2 cellular contexts compared by ENCODE assay signal in the genomic region with DNA sequence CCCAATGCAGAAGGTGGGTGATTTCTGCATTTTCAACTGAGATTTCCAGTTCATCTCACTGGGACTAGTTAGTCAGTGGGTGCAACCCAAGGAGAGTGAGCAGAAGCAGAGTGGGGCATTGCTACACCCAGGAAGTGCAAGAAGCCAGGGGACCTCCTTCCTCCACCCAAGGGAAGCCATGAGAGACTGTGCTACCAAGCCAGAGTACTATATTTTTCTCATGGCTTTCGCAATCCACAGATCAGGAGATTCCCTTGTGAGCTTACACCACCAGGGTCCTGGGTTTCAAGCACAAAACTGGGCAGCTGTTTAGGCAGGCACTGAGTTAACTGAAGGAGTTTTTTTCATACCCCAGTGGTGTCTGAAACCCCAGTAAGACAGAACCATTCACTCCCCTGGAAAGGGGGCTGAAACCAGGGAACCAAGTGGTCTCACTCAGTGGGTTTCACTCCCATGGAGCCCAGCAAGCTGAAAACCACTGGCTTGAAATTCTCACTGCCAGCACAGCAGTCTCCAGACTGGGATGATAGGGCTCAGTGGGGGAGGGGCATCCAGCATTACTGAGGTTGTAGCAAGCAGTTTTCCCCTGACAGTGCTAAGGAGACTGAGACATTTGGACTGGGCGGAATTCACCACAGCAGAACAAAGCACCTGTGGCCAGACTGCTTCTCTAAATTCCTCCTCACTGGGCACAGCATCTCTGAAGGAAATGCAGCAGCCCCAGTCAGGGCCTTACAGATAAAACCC.
TF ChIP-seq lines count a peak whose summit lies in the region.

No MANE protein-coding gene starts in this region.

TF ChIP-seq in GM23338, 12 proteins besides CTCF, POLR2A, EP300 and RAD21 (continues in another document):
- TF ChIP-seq POLR2AphosphoS5 (IDR thresholded peaks at IDR 0.05; ENCODE audit: low read depth) (no peak), CREB1 (CRISPR knock-in tag; IDR thresholded peaks at IDR 0.05; ENCODE audit: low read depth) (no peak), ZNF114 (CRISPR knock-in tag; IDR thresholded peaks at IDR 0.05) (no peak), EZH2phosphoT487 (IDR thresholded peaks at IDR 0.05; ENCODE audit: unreplicated experiment) (no peak), JUNB (IDR thresholded peaks at IDR 0.05; ENCODE audit: unreplicated experiment) (no peak), EZH2 (IDR thresholded peaks at IDR 0.05; ENCODE audit: low read depth, unreplicated experiment) (no peak)
- TF ChIP-seq, protein P1, sequence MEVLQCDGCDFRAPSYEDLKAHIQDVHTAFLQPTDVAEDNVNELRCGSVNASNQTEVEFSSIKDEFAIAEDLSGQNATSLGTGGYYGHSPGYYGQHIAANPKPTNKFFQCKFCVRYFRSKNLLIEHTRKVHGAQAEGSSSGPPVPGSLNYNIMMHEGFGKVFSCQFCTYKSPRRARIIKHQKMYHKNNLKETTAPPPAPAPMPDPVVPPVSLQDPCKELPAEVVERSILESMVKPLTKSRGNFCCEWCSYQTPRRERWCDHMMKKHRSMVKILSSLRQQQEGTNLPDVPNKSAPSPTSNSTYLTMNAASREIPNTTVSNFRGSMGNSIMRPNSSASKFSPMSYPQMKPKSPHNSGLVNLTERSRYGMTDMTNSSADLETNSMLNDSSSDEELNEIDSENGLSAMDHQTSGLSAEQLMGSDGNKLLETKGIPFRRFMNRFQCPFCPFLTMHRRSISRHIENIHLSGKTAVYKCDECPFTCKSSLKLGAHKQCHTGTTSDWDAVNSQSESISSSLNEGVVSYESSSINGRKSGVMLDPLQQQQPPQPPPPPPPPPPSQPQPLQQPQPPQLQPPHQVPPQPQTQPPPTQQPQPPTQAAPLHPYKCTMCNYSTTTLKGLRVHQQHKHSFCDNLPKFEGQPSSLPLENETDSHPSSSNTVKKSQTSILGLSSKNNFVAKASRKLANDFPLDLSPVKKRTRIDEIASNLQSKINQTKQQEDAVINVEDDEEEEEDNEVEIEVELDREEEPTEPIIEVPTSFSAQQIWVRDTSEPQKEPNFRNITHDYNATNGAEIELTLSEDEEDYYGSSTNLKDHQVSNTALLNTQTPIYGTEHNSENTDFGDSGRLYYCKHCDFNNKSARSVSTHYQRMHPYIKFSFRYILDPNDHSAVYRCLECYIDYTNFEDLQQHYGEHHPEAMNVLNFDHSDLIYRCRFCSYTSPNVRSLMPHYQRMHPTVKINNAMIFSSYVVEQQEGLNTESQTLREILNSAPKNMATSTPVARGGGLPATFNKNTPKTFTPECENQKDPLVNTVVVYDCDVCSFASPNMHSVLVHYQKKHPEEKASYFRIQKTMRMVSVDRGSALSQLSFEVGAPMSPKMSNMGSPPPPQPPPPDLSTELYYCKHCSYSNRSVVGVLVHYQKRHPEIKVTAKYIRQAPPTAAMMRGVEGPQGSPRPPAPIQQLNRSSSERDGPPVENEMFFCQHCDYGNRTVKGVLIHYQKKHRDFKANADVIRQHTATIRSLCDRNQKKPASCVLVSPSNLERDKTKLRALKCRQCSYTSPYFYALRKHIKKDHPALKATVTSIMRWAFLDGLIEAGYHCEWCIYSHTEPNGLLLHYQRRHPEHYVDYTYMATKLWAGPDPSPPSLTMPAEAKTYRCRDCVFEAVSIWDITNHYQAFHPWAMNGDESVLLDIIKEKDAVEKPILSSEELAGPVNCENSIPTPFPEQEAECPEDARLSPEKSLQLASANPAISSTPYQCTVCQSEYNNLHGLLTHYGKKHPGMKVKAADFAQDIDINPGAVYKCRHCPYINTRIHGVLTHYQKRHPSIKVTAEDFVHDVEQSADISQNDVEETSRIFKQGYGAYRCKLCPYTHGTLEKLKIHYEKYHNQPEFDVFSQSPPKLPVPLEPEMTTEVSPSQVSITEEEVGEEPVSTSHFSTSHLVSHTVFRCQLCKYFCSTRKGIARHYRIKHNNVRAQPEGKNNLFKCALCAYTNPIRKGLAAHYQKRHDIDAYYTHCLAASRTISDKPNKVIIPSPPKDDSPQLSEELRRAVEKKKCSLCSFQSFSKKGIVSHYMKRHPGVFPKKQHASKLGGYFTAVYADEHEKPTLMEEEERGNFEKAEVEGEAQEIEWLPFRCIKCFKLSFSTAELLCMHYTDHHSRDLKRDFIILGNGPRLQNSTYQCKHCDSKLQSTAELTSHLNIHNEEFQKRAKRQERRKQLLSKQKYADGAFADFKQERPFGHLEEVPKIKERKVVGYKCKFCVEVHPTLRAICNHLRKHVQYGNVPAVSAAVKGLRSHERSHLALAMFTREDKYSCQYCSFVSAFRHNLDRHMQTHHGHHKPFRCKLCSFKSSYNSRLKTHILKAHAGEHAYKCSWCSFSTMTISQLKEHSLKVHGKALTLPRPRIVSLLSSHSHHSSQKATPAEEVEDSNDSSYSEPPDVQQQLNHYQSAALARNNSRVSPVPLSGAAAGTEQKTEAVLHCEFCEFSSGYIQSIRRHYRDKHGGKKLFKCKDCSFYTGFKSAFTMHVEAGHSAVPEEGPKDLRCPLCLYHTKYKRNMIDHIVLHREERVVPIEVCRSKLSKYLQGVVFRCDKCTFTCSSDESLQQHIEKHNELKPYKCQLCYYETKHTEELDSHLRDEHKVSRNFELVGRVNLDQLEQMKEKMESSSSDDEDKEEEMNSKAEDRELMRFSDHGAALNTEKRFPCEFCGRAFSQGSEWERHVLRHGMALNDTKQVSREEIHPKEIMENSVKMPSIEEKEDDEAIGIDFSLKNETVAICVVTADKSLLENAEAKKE (CRISPR knock-in tag; IDR thresholded peaks at IDR 0.05): no peak
- TF ChIP-seq, protein P2, sequence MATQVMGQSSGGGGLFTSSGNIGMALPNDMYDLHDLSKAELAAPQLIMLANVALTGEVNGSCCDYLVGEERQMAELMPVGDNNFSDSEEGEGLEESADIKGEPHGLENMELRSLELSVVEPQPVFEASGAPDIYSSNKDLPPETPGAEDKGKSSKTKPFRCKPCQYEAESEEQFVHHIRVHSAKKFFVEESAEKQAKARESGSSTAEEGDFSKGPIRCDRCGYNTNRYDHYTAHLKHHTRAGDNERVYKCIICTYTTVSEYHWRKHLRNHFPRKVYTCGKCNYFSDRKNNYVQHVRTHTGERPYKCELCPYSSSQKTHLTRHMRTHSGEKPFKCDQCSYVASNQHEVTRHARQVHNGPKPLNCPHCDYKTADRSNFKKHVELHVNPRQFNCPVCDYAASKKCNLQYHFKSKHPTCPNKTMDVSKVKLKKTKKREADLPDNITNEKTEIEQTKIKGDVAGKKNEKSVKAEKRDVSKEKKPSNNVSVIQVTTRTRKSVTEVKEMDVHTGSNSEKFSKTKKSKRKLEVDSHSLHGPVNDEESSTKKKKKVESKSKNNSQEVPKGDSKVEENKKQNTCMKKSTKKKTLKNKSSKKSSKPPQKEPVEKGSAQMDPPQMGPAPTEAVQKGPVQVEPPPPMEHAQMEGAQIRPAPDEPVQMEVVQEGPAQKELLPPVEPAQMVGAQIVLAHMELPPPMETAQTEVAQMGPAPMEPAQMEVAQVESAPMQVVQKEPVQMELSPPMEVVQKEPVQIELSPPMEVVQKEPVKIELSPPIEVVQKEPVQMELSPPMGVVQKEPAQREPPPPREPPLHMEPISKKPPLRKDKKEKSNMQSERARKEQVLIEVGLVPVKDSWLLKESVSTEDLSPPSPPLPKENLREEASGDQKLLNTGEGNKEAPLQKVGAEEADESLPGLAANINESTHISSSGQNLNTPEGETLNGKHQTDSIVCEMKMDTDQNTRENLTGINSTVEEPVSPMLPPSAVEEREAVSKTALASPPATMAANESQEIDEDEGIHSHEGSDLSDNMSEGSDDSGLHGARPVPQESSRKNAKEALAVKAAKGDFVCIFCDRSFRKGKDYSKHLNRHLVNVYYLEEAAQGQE (IDR thresholded peaks at IDR 0.05; ENCODE audit: unreplicated experiment): no peak

TF ChIP-seq in H1, 55 proteins besides CTCF, POLR2A, EP300 and RAD21:
- no peak for TF ChIP-seq FOSL1 (IDR thresholded peaks at IDR 0.05; ENCODE audit: insufficient read depth, low read depth, low read length)
- no peak for TF ChIP-seq YY1 (IDR thresholded peaks at IDR 0.05; ENCODE audit: low read depth, low read length)
- no peak for TF ChIP-seq SP2 (IDR thresholded peaks at IDR 0.05; ENCODE audit: low read length)
- TF ChIP-seq RXRA (IDR thresholded peaks at IDR 0.05; ENCODE audit: insufficient read depth, low read depth, low read length): no peak
- TF ChIP-seq GABPA (IDR thresholded peaks at IDR 0.05; ENCODE audit: borderline replicate concordance, insufficient read depth, low read length): no peak
- no peak for TF ChIP-seq JUN (IDR thresholded peaks at IDR 0.05; ENCODE audit: low read depth, low read length)
- TF ChIP-seq SRF (IDR thresholded peaks at IDR 0.05; ENCODE audit: low read depth, low read length): no peak
- no peak for TF ChIP-seq MAFK (IDR thresholded peaks at IDR 0.05; ENCODE audit: low read depth, low read length)
- TF ChIP-seq SIX5 (IDR thresholded peaks at IDR 0.05; ENCODE audit: low read depth, low read length): no peak
- TF ChIP-seq BRCA1 (IDR thresholded peaks at IDR 0.05; ENCODE audit: low read depth, low read length): no peak
- no peak for TF ChIP-seq EGR1 (IDR thresholded peaks at IDR 0.05; ENCODE audit: borderline replicate concordance, low read depth, low read length)
- TF ChIP-seq POU5F1 (IDR thresholded peaks at IDR 0.05; ENCODE audit: low read depth, low read length): no peak
- TF ChIP-seq JUND (IDR thresholded peaks at IDR 0.05; ENCODE audit: low read length): no peak
- TF ChIP-seq, protein P3, sequence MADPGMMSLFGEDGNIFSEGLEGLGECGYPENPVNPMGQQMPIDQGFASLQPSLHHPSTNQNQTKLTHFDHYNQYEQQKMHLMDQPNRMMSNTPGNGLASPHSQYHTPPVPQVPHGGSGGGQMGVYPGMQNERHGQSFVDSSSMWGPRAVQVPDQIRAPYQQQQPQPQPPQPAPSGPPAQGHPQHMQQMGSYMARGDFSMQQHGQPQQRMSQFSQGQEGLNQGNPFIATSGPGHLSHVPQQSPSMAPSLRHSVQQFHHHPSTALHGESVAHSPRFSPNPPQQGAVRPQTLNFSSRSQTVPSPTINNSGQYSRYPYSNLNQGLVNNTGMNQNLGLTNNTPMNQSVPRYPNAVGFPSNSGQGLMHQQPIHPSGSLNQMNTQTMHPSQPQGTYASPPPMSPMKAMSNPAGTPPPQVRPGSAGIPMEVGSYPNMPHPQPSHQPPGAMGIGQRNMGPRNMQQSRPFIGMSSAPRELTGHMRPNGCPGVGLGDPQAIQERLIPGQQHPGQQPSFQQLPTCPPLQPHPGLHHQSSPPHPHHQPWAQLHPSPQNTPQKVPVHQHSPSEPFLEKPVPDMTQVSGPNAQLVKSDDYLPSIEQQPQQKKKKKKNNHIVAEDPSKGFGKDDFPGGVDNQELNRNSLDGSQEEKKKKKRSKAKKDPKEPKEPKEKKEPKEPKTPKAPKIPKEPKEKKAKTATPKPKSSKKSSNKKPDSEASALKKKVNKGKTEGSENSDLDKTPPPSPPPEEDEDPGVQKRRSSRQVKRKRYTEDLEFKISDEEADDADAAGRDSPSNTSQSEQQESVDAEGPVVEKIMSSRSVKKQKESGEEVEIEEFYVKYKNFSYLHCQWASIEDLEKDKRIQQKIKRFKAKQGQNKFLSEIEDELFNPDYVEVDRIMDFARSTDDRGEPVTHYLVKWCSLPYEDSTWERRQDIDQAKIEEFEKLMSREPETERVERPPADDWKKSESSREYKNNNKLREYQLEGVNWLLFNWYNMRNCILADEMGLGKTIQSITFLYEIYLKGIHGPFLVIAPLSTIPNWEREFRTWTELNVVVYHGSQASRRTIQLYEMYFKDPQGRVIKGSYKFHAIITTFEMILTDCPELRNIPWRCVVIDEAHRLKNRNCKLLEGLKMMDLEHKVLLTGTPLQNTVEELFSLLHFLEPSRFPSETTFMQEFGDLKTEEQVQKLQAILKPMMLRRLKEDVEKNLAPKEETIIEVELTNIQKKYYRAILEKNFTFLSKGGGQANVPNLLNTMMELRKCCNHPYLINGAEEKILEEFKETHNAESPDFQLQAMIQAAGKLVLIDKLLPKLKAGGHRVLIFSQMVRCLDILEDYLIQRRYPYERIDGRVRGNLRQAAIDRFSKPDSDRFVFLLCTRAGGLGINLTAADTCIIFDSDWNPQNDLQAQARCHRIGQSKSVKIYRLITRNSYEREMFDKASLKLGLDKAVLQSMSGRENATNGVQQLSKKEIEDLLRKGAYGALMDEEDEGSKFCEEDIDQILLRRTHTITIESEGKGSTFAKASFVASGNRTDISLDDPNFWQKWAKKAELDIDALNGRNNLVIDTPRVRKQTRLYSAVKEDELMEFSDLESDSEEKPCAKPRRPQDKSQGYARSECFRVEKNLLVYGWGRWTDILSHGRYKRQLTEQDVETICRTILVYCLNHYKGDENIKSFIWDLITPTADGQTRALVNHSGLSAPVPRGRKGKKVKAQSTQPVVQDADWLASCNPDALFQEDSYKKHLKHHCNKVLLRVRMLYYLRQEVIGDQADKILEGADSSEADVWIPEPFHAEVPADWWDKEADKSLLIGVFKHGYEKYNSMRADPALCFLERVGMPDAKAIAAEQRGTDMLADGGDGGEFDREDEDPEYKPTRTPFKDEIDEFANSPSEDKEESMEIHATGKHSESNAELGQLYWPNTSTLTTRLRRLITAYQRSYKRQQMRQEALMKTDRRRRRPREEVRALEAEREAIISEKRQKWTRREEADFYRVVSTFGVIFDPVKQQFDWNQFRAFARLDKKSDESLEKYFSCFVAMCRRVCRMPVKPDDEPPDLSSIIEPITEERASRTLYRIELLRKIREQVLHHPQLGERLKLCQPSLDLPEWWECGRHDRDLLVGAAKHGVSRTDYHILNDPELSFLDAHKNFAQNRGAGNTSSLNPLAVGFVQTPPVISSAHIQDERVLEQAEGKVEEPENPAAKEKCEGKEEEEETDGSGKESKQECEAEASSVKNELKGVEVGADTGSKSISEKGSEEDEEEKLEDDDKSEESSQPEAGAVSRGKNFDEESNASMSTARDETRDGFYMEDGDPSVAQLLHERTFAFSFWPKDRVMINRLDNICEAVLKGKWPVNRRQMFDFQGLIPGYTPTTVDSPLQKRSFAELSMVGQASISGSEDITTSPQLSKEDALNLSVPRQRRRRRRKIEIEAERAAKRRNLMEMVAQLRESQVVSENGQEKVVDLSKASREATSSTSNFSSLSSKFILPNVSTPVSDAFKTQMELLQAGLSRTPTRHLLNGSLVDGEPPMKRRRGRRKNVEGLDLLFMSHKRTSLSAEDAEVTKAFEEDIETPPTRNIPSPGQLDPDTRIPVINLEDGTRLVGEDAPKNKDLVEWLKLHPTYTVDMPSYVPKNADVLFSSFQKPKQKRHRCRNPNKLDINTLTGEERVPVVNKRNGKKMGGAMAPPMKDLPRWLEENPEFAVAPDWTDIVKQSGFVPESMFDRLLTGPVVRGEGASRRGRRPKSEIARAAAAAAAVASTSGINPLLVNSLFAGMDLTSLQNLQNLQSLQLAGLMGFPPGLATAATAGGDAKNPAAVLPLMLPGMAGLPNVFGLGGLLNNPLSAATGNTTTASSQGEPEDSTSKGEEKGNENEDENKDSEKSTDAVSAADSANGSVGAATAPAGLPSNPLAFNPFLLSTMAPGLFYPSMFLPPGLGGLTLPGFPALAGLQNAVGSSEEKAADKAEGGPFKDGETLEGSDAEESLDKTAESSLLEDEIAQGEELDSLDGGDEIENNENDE (IDR thresholded peaks at IDR 0.05; ENCODE audit: insufficient replicate concordance, low read length): no peak
- TF ChIP-seq HDAC2 (IDR thresholded peaks at IDR 0.05; ENCODE audit: borderline replicate concordance in 1 of 2, low read depth in 2 of 2, low read length in 2 of 2): no peak
- TF ChIP-seq, protein P4, sequence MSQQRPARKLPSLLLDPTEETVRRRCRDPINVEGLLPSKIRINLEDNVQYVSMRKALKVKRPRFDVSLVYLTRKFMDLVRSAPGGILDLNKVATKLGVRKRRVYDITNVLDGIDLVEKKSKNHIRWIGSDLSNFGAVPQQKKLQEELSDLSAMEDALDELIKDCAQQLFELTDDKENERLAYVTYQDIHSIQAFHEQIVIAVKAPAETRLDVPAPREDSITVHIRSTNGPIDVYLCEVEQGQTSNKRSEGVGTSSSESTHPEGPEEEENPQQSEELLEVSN (IDR thresholded peaks at IDR 0.05): no peak
- TF ChIP-seq, protein P5, sequence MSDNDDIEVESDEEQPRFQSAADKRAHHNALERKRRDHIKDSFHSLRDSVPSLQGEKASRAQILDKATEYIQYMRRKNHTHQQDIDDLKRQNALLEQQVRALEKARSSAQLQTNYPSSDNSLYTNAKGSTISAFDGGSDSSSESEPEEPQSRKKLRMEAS (IDR thresholded peaks at IDR 0.05): no peak
- TF ChIP-seq NANOG (IDR thresholded peaks at IDR 0.05; ENCODE audit: insufficient read depth, low read depth, low read length, poor library complexity, severe bottlenecking): no peak
- no peak for TF ChIP-seq SIRT6 (IDR thresholded peaks at IDR 0.05; ENCODE audit: low read length)
TF ChIP-seq in H1: peak in this region for 0.
